In genomic region chr19:46600393-46601317, GRCh38 we compare ENCODE assay signal across 1 cellular context.
TF ChIP-seq lines count a peak whose summit lies in the region.

No MANE protein-coding gene starts in this region.

TF ChIP-seq in HepG2, 621 proteins besides CTCF, POLR2A, EP300 and RAD21 (continued from another document and continues in another):
- TF ChIP-seq ZBTB39 (CRISPR knock-in tag; IDR thresholded peaks at IDR 0.05) (0 out of 2 replicates have a peak, but pooled peaks have one; percentile 51), CCDC6 (CRISPR knock-in tag; IDR thresholded peaks at IDR 0.05) (no peak), KDM4B (CRISPR knock-in tag; IDR thresholded peaks at IDR 0.05) (no peak; the same call in 1 of the 2 replicates), HNRNPH1 (optimal IDR thresholded peaks at IDR 0.05; ENCODE audit: low read depth, low read length) (no peak), TFE3 (CRISPR knock-in tag; IDR thresholded peaks at IDR 0.05) (0 out of 2 replicates have a peak, but pooled peaks have one; percentile 24), ZNF749 (CRISPR knock-in tag; IDR thresholded peaks at IDR 0.05; ENCODE audit: borderline replicate concordance) (peak; percentile 36; the same call in 1 of the 2 replicates), ZNF292 (CRISPR knock-in tag; IDR thresholded peaks at IDR 0.05; ENCODE audit: borderline replicate concordance, low read depth) (no peak), NFIB (CRISPR knock-in tag; IDR thresholded peaks at IDR 0.05; ENCODE audit: borderline replicate concordance) (no peak), ZNF563 (CRISPR knock-in tag; IDR thresholded peaks at IDR 0.05) (peak; percentile 89), TGIF2 (CRISPR knock-in tag; IDR thresholded peaks at IDR 0.05) (no peak), NFATC3 (CRISPR knock-in tag; IDR thresholded peaks at IDR 0.05) (no peak), ZMAT3 (CRISPR knock-in tag; conservative IDR thresholded peaks at IDR 0.05) (no peak), ZNF572 (CRISPR knock-in tag; IDR thresholded peaks at IDR 0.05) (no peak; the same call in 1 of the 2 replicates), ZNF562 (CRISPR knock-in tag; IDR thresholded peaks at IDR 0.05; ENCODE audit: borderline replicate concordance) (no peak), ZNF672 (CRISPR knock-in tag; IDR thresholded peaks at IDR 0.05) (no peak), FOXJ3 (CRISPR knock-in tag; IDR thresholded peaks at IDR 0.05; ENCODE audit: borderline replicate concordance) (no peak), TAF15 (IDR thresholded peaks at IDR 0.05; ENCODE audit: low read depth, low read length, poor library complexity, severe bottlenecking) (no peak), TCF12 (IDR thresholded peaks at IDR 0.05) (no peak), TCF12 (CRISPR knock-in tag; IDR thresholded peaks at IDR 0.05) (no peak), ZMYM4 (CRISPR knock-in tag; IDR thresholded peaks at IDR 0.05) (peak; percentile 97), ZBTB21 (CRISPR knock-in tag; IDR thresholded peaks at IDR 0.05) (no peak), ARID2 (CRISPR knock-in tag; IDR thresholded peaks at IDR 0.05; ENCODE audit: borderline replicate concordance) (no peak), HBP1 (CRISPR knock-in tag; IDR thresholded peaks at IDR 0.05; ENCODE audit: low read depth) (no peak), ZNF547 (CRISPR knock-in tag; IDR thresholded peaks at IDR 0.05) (no peak; the same call in 1 of the 2 replicates), ZNF782 (CRISPR knock-in tag; IDR thresholded peaks at IDR 0.05; ENCODE audit: borderline replicate concordance) (no peak), ATF7 (IDR thresholded peaks at IDR 0.05) (peak; percentile 87), ATF7 (CRISPR knock-in tag; IDR thresholded peaks at IDR 0.05) (0 out of 2 replicates have a peak, but pooled peaks have one; percentile 39), ZEB1 (IDR thresholded peaks at IDR 0.05; ENCODE audit: insufficient replicate concordance, low read depth) (no peak), RFXAP (CRISPR knock-in tag; IDR thresholded peaks at IDR 0.05; ENCODE audit: borderline replicate concordance) (peak; percentile 86; the same call in 1 of the 2 replicates), ZFP36L2 (CRISPR knock-in tag; IDR thresholded peaks at IDR 0.05) (no peak), ZSCAN20 (CRISPR knock-in tag; IDR thresholded peaks at IDR 0.05; ENCODE audit: borderline replicate concordance) (no peak), ZMYM2 (CRISPR knock-in tag; IDR thresholded peaks at IDR 0.05) (peak; percentile 90), ZFP82 (CRISPR knock-in tag; IDR thresholded peaks at IDR 0.05; ENCODE audit: borderline replicate concordance) (no peak; the same call in 1 of the 2 replicates), KMT2A (CRISPR knock-in tag; IDR thresholded peaks at IDR 0.05) (no peak; the same call in 1 of the 2 replicates), HOMEZ (CRISPR knock-in tag; IDR thresholded peaks at IDR 0.05; ENCODE audit: low read depth) (peak; percentile 94), ZNF556 (CRISPR knock-in tag; IDR thresholded peaks at IDR 0.05; ENCODE audit: borderline replicate concordance) (no peak), ZBTB42 (CRISPR knock-in tag; IDR thresholded peaks at IDR 0.05) (peak; percentile 91; the same call in 1 of the 2 replicates), TBX3 (IDR thresholded peaks at IDR 0.05; ENCODE audit: borderline replicate concordance) (peak; percentile 97), ATRX (CRISPR knock-in tag; IDR thresholded peaks at IDR 0.05; ENCODE audit: borderline replicate concordance) (no peak)
- TF ChIP-seq, protein P1, sequence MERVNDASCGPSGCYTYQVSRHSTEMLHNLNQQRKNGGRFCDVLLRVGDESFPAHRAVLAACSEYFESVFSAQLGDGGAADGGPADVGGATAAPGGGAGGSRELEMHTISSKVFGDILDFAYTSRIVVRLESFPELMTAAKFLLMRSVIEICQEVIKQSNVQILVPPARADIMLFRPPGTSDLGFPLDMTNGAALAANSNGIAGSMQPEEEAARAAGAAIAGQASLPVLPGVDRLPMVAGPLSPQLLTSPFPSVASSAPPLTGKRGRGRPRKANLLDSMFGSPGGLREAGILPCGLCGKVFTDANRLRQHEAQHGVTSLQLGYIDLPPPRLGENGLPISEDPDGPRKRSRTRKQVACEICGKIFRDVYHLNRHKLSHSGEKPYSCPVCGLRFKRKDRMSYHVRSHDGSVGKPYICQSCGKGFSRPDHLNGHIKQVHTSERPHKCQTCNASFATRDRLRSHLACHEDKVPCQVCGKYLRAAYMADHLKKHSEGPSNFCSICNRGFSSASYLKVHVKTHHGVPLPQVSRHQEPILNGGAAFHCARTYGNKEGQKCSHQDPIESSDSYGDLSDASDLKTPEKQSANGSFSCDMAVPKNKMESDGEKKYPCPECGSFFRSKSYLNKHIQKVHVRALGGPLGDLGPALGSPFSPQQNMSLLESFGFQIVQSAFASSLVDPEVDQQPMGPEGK (CRISPR knock-in tag; IDR thresholded peaks at IDR 0.05), result peak; percentile 70
- TF ChIP-seq, protein P2, sequence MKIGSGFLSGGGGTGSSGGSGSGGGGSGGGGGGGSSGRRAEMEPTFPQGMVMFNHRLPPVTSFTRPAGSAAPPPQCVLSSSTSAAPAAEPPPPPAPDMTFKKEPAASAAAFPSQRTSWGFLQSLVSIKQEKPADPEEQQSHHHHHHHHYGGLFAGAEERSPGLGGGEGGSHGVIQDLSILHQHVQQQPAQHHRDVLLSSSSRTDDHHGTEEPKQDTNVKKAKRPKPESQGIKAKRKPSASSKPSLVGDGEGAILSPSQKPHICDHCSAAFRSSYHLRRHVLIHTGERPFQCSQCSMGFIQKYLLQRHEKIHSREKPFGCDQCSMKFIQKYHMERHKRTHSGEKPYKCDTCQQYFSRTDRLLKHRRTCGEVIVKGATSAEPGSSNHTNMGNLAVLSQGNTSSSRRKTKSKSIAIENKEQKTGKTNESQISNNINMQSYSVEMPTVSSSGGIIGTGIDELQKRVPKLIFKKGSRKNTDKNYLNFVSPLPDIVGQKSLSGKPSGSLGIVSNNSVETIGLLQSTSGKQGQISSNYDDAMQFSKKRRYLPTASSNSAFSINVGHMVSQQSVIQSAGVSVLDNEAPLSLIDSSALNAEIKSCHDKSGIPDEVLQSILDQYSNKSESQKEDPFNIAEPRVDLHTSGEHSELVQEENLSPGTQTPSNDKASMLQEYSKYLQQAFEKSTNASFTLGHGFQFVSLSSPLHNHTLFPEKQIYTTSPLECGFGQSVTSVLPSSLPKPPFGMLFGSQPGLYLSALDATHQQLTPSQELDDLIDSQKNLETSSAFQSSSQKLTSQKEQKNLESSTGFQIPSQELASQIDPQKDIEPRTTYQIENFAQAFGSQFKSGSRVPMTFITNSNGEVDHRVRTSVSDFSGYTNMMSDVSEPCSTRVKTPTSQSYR (CRISPR knock-in tag; IDR thresholded peaks at IDR 0.05; ENCODE audit: borderline replicate concordance), result peak; percentile 47; the same call in 1 of the 2 replicates
- TF ChIP-seq, protein P3, sequence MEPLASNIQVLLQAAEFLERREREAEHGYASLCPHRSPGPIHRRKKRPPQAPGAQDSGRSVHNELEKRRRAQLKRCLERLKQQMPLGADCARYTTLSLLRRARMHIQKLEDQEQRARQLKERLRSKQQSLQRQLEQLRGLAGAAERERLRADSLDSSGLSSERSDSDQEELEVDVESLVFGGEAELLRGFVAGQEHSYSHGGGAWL (CRISPR knock-in tag; IDR thresholded peaks at IDR 0.05), result peak; percentile 34; the same call in 1 of the 2 replicates
- TF ChIP-seq, protein P4, sequence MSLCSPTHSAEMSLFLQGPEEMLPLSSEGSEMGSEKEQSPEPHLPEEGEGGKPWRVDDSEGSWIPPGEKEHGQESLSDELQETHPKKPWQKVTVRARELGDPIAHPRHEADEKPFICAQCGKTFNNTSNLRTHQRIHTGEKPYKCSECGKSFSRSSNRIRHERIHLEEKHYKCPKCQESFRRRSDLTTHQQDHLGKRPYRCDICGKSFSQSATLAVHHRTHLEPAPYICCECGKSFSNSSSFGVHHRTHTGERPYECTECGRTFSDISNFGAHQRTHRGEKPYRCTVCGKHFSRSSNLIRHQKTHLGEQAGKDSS (CRISPR knock-in tag; IDR thresholded peaks at IDR 0.05; ENCODE audit: borderline replicate concordance, low read depth), result no peak; the same call in 1 of the 2 replicates
- TF ChIP-seq, protein P5, sequence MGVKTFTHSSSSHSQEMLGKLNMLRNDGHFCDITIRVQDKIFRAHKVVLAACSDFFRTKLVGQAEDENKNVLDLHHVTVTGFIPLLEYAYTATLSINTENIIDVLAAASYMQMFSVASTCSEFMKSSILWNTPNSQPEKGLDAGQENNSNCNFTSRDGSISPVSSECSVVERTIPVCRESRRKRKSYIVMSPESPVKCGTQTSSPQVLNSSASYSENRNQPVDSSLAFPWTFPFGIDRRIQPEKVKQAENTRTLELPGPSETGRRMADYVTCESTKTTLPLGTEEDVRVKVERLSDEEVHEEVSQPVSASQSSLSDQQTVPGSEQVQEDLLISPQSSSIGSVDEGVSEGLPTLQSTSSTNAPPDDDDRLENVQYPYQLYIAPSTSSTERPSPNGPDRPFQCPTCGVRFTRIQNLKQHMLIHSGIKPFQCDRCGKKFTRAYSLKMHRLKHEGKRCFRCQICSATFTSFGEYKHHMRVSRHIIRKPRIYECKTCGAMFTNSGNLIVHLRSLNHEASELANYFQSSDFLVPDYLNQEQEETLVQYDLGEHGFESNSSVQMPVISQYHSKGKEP (CRISPR knock-in tag; IDR thresholded peaks at IDR 0.05), result 0 out of 2 replicates have a peak, but pooled peaks have one; percentile 49
- TF ChIP-seq, protein P6, sequence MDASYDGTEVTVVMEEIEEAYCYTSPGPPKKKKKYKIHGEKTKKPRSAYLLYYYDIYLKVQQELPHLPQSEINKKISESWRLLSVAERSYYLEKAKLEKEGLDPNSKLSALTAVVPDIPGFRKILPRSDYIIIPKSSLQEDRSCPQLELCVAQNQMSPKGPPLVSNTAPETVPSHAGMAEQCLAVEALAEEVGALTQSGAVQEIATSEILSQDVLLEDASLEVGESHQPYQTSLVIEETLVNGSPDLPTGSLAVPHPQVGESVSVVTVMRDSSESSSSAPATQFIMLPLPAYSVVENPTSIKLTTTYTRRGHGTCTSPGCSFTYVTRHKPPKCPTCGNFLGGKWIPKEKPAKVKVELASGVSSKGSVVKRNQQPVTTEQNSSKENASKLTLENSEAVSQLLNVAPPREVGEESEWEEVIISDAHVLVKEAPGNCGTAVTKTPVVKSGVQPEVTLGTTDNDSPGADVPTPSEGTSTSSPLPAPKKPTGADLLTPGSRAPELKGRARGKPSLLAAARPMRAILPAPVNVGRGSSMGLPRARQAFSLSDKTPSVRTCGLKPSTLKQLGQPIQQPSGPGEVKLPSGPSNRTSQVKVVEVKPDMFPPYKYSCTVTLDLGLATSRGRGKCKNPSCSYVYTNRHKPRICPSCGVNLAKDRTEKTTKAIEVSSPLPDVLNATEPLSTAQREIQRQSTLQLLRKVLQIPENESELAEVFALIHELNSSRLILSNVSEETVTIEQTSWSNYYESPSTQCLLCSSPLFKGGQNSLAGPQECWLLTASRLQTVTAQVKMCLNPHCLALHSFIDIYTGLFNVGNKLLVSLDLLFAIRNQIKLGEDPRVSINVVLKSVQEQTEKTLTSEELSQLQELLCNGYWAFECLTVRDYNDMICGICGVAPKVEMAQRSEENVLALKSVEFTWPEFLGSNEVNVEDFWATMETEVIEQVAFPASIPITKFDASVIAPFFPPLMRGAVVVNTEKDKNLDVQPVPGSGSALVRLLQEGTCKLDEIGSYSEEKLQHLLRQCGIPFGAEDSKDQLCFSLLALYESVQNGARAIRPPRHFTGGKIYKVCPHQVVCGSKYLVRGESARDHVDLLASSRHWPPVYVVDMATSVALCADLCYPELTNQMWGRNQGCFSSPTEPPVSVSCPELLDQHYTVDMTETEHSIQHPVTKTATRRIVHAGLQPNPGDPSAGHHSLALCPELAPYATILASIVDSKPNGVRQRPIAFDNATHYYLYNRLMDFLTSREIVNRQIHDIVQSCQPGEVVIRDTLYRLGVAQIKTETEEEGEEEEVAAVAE (CRISPR knock-in tag; IDR thresholded peaks at IDR 0.05; ENCODE audit: borderline replicate concordance), result 0 out of 2 replicates have a peak, but pooled peaks have one; percentile 43
